In the genomic region with DNA sequence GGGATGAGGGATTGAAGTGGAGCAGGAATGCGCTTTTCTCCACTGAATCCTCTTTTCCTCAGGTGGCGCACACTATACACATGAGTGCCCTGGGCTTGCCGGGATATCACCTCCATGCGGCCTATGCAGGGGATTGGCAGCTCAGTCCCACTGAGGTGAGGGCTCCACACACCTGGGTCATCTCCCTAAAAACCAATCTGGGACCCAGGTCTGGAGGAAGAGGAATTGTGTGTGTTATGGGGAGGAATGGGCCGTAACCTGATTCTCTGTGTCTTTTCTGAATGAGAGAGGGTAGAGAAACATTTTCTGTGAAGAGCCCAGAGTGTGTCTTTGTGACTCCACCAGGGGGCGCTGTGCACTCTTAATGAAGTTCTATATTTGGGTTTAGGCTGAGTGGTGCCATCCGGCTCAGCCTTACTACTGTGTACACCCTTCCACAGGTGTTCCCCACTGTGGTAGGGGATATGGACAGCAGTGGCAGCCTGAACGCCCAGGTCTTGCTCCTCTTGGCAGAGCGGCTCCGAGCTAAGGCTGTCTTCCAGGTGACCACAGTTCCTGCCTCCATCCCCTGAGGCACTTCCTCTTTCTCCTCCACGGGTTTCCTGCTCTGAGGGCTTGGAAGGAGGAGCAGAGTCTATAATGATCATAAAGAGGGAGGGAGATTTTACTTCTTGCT, we compare ENCODE assay signal across 8 cellular contexts. TPM values are rescaled to one million over a fixed set of nuclear protein-coding genes. Genes with fewer than 3 reads are reported as not detected.
DNase-seq lines count a peak whose midpoint lies in the region; ATAC-seq, FAIRE-seq and TF ChIP-seq lines count a peak whose summit lies in the region.

No MANE protein-coding gene starts in this region.

- peak; percentile 88 for FAIRE-seq in endothelial cell of umbilical vein (lab: Jason Lieb, UNC)

- intact Hi-C loops in endothelial cell of umbilical vein (cut with micrococcal nuclease), result loop anchor here (1.0 kb wide), 4 partner anchors 64 to 155 kb away; a partner anchor contains a TSS

- H3K9me3 Mint-ChIP-seq in activated CD8-positive, alpha-beta memory T cell treated with anti-CD3 and anti-CD28 coated beads, Interleukin-2, amount 10 ng/mL, durations not matched to agents 7 days and 5 days (ENCODE audit: low read depth), result no peaks in the 10 kb centered on the region

- H3K4me1 ChIP-seq in HUES64 (ENCODE audit: insufficient read depth, low read length) (peaks cover 18% of the 10 kb centered on the region), endothelial cell of umbilical vein (ENCODE audit: control insufficient read depth, extremely low read depth, insufficient read depth, low read length) (peaks cover 18% of the 10 kb centered on the region)

- TF ChIP-seq CTCF in AG04450 (IDR thresholded peaks at IDR 0.05; ENCODE audit: low read depth, low read length) (peak; percentile 79), endothelial cell of umbilical vein (IDR thresholded peaks at IDR 0.05; ENCODE audit: extremely low read depth in 1 of 2, insufficient read depth in 1 of 2, low read depth in 1 of 2, low read length in 2 of 2) (peak; percentile 76 to 78)

- H3K4me1 Mint-ChIP-seq in activated CD8-positive, alpha-beta memory T cell treated with anti-CD3 and anti-CD28 coated beads, Interleukin-2, amount 10 ng/mL, durations not matched to agents 7 days and 5 days, result peaks cover 30% of the 10 kb centered on the region

- no peak overlapping the region for H3K27ac ChIP-seq in AG04450 (ENCODE audit: low read depth, low read length)
- no peak overlapping the region for H3K27ac ChIP-seq in HUES64 (ENCODE audit: low read depth, low read length)
- H3K27ac ChIP-seq in endothelial cell of umbilical vein (ENCODE audit: insufficient read depth, low read depth, low read length), result peak overlapping the region; percentile 25

- no peaks in the 10 kb centered on the region for H3K27me3 Mint-ChIP-seq in activated CD8-positive, alpha-beta memory T cell treated with anti-CD3 and anti-CD28 coated beads, Interleukin-2, amount 10 ng/mL, durations not matched to agents 7 days and 5 days

- H3K4me3 ChIP-seq in AG04450 (ENCODE audit: low read depth, low read length) (peak overlapping the region; percentile 97; the same call in 1 of the 2 replicates), HUES64 (ENCODE audit: low read length) (peak overlapping the region; percentile 85), endothelial cell of umbilical vein (replicated peaks in 1 of 3; ENCODE audit: insufficient read depth in 1 of 3, low read depth in 1 of 3, low read length in 3 of 3) (peak overlapping the region in 2 of 3 experiments; percentile 29 to 83)

- POLR2A ChIA-PET in AG04450 (lab: Yijun Ruan, JAX), result no interaction called here
- POLR2A ChIA-PET in endothelial cell of umbilical vein (lab: Charles Lee), result no interaction called here

- H4K20me1 ChIP-seq in endothelial cell of umbilical vein (replicated peaks; ENCODE audit: control insufficient read depth, extremely low read depth, insufficient read depth, low read length), result no peaks in the 10 kb centered on the region

- H3K79me2 ChIP-seq in endothelial cell of umbilical vein (ENCODE audit: control insufficient read depth, insufficient read depth, low read length), result no peaks in the 10 kb centered on the region

- H3K27me3 ChIP-seq in AG04450 (ENCODE audit: control insufficient read depth, insufficient read depth, low read length), result no peaks in the 10 kb centered on the region
- no peaks in the 10 kb centered on the region for H3K27me3 ChIP-seq in HUES64 (ENCODE audit: insufficient read depth, low read length)
- H3K27me3 ChIP-seq in endothelial cell of umbilical vein (ENCODE audit: control insufficient read depth in 2 of 2, insufficient read depth in 2 of 2, low read length in 2 of 2), result no peaks in the 10 kb centered on the region

- 58% methylated on average over 10 of the region's 11 CpGs for WGBS in HUES64

- peak overlapping the region; percentile 93 for H3K27ac Mint-ChIP-seq in activated CD8-positive, alpha-beta memory T cell treated with anti-CD3 and anti-CD28 coated beads, Interleukin-2, amount 10 ng/mL, durations not matched to agents 7 days and 5 days

- CTCF ChIA-PET in AG04450 (lab: Charles Lee) (interaction anchor here (0.6 to 8.9 kb wide), 38 partner anchors 8 to 514 kb away, joined by 3 to 197 read pairs (median 6); a partner anchor contains a TSS), endothelial cell of umbilical vein (lab: Charles Lee) (interaction anchor here (0.6 to 6.9 kb wide), 23 partner anchors 8 to 156 kb away, joined by 3 to 156 read pairs (median 5); a partner anchor contains a TSS)
- CTCF ChIA-PET in activated CD8-positive, alpha-beta memory T cell treated with anti-CD3 and anti-CD28 coated beads, Interleukin-2, amount 10 ng/mL, durations not matched to agents 7 days and 5 days (lab: Charles Lee), result interaction anchor here (0.8 to 11.7 kb wide), 18 partner anchors 9 to 173 kb away, joined by 3 to 215 read pairs (median 13); a partner anchor contains a TSS

- no TSS peak for BruUV-seq in endothelial cell of umbilical vein (replicated peaks; lab: Mats Ljungman, UMichigan)

- peak overlapping the region; percentile 80 for H3K4me2 ChIP-seq in endothelial cell of umbilical vein (ENCODE audit: insufficient read depth, low read length)

- H3K9me3 ChIP-seq in AG04450 (ENCODE audit: control insufficient read depth, insufficient read depth, low read length), result no peaks in the 10 kb centered on the region
- no peaks in the 10 kb centered on the region for H3K9me3 ChIP-seq in HUES64 (ENCODE audit: insufficient read depth, low read depth, low read length)
- H3K9me3 ChIP-seq in endothelial cell of umbilical vein (replicated peaks; ENCODE audit: control insufficient read depth, insufficient read depth, low read length), result no peaks in the 10 kb centered on the region

- H3K36me3 Mint-ChIP-seq in activated CD8-positive, alpha-beta memory T cell treated with anti-CD3 and anti-CD28 coated beads, Interleukin-2, amount 10 ng/mL, durations not matched to agents 7 days and 5 days, result peaks cover 3% of the 10 kb centered on the region

- H3K4me3 Mint-ChIP-seq in activated CD8-positive, alpha-beta memory T cell treated with anti-CD3 and anti-CD28 coated beads, Interleukin-2, amount 10 ng/mL, durations not matched to agents 7 days and 5 days, result peak overlapping the region; percentile 95

- peak; percentile 43 for ATAC-seq in GM18909 (IDR thresholded peaks at IDR 0.05; ENCODE audit: poor library complexity, unreplicated experiment)
- peak; percentile 40 for ATAC-seq in activated CD8-positive, alpha-beta memory T cell treated with anti-CD3 and anti-CD28 coated beads, Interleukin-2, amount 10 ng/mL, durations not matched to agents 7 days and 5 days

- TF ChIP-seq POLR2A in endothelial cell of umbilical vein (IDR thresholded peaks at IDR 0.05; ENCODE audit: low read depth, low read length), result peak; percentile 59

- H3K36me3 ChIP-seq in HUES64 (ENCODE audit: insufficient read depth, low read length) (peaks cover 23% of the 10 kb centered on the region), endothelial cell of umbilical vein (ENCODE audit: control insufficient read depth in 2 of 2, extremely low read depth in 1 of 2, insufficient read depth in 2 of 2, low read length in 2 of 2) (peaks cover 10% of the 10 kb centered on the region in 2 experiments)

- dilution Hi-C loops in endothelial cell of umbilical vein (cut with MboI; ENCODE audit: extremely low pct_ligation_motif_present, low sequenced_read_pairs), result no loop called here

- peak overlapping the region; percentile 75 for H2AFZ ChIP-seq in endothelial cell of umbilical vein (ENCODE audit: low read depth, low read length)

- no peak for DNase-seq in AG04450 (ENCODE audit: low read depth, low spot score)
- peak; percentile 83 for DNase-seq in NOMO-1 treated with dmso at 0.1 percent for 144 hours (lab: John Stamatoyannopoulos, UW; ENCODE audit: unreplicated experiment)
- DNase-seq in activated CD8-positive, alpha-beta memory T cell treated with anti-CD3 and anti-CD28 coated beads, Interleukin-2, amount 10 ng/mL, durations not matched to agents 7 days and 5 days, result peak; percentile 92
- DNase-seq in endothelial cell of umbilical vein (ENCODE audit: low read depth, low spot score), result peak; percentile 72
- peak; percentile 44 for DNase-seq in middle frontal gyrus (ENCODE audit: extremely low spot score, low spot score)
- peak; percentile 87 for DNase-seq in stimulated activated CD8-positive, alpha-beta memory T cell treated with anti-CD3 and anti-CD28 coated beads, Interleukin-15, amount 100 ng/mL, for 1 hour (ENCODE audit: low read depth)

- no peaks in the 10 kb centered on the region for H3K9me1 ChIP-seq in endothelial cell of umbilical vein (replicated peaks; ENCODE audit: control insufficient read depth, extremely low read depth, insufficient read depth, low read length)

- H3K9ac ChIP-seq in HUES64 (ENCODE audit: low read depth, low read length), result peak overlapping the region; percentile 65; the same call in 1 of the 2 replicates
- peak overlapping the region; percentile 28 for H3K9ac ChIP-seq in endothelial cell of umbilical vein (replicated peaks; ENCODE audit: extremely low read depth, insufficient read depth, low read length)

RNA-seq across cellular contexts. Expression of a gene that starts 1.5 kb away (rescaled TPM):
- 9.3 and 9.9 TPM in 2 replicates for polyA plus RNA-seq in AG04450 (2011; rRNA removed)
- polyA minus RNA-seq in AG04450 (2011; rRNA and poly(A)+ RNA removed), result 18.7 and 26.7 TPM in 2 replicates
- 10.4 TPM for polyA plus RNA-seq in HUES64 (2013, experiment 1 of 2)
- polyA plus RNA-seq in HUES64 (2013, experiment 2 of 2), result 10.7 TPM
- total RNA-seq in activated CD8-positive, alpha-beta memory T cell treated with anti-CD3 and anti-CD28 coated beads, Interleukin-2, amount 10 ng/mL, durations not matched to agents 7 days and 5 days, result 10 to 100 TPM; 19.4 to 27.6 TPM
- 18.7 TPM in 2 replicates for total RNA-seq in endothelial cell of umbilical vein
- 18.6 and 19.6 TPM in 2 replicates for polyA plus RNA-seq in endothelial cell of umbilical vein
- polyA plus RNA-seq in endothelial cell of umbilical vein (2011; cell fraction: cytosol; rRNA removed), result 19.4 and 20.2 TPM in 2 replicates
- 31.0 and 35.5 TPM in 2 replicates for polyA plus RNA-seq in endothelial cell of umbilical vein (2011; cell fraction: nucleus; rRNA removed)
- 13.7 and 16.6 TPM in 2 replicates for polyA plus RNA-seq in endothelial cell of umbilical vein (2012)
- polyA minus RNA-seq in endothelial cell of umbilical vein, result 30.8 and 38.6 TPM in 2 replicates
- 10.9 TPM for polyA minus RNA-seq in endothelial cell of umbilical vein (2011; cell fraction: cytosol; rRNA and poly(A)+ RNA removed)
- polyA minus RNA-seq in endothelial cell of umbilical vein (2011; cell fraction: nucleus; rRNA and poly(A)+ RNA removed), result 12.7 and 27.4 TPM in 2 replicates

RNA-seq across cellular contexts. Expression of a gene that starts 3.9 kb away (rescaled TPM):
- polyA plus RNA-seq in AG04450 (2011; rRNA removed) (not detected in 2 replicates), endothelial cell of umbilical vein (not detected in 2 replicates)
- not detected in 2 replicates for polyA minus RNA-seq in AG04450 (2011; rRNA and poly(A)+ RNA removed)
- 19.6 TPM for polyA plus RNA-seq in HUES64 (2013, experiment 1 of 2)
- 33.2 TPM for polyA plus RNA-seq in HUES64 (2013, experiment 2 of 2)
- total RNA-seq in activated CD8-positive, alpha-beta memory T cell treated with anti-CD3 and anti-CD28 coated beads, Interleukin-2, amount 10 ng/mL, durations not matched to agents 7 days and 5 days, result not detected
- not detected in 2 replicates for total RNA-seq in endothelial cell of umbilical vein
- not detected in 2 replicates for polyA plus RNA-seq in endothelial cell of umbilical vein (2011; cell fraction: cytosol; rRNA removed)
- polyA plus RNA-seq in endothelial cell of umbilical vein (2011; cell fraction: nucleus; rRNA removed), result not detected in 2 replicates
- polyA plus RNA-seq in endothelial cell of umbilical vein (2012), result 0.84 TPM in 1 of 2 replicates, not detected in the other
- polyA minus RNA-seq in endothelial cell of umbilical vein, result not detected in 2 replicates
- polyA minus RNA-seq in endothelial cell of umbilical vein (2011; cell fraction: cytosol; rRNA and poly(A)+ RNA removed), result not detected
- not detected in 2 replicates for polyA minus RNA-seq in endothelial cell of umbilical vein (2011; cell fraction: nucleus; rRNA and poly(A)+ RNA removed)

RNA-seq across cellular contexts. Expression of a gene that starts 10.7 kb away (rescaled TPM):
- polyA plus RNA-seq in AG04450 (2011; rRNA removed) (not detected in 2 replicates), endothelial cell of umbilical vein (not detected in 2 replicates)
- not detected in 2 replicates for polyA minus RNA-seq in AG04450 (2011; rRNA and poly(A)+ RNA removed)
- polyA plus RNA-seq in HUES64 (2013, experiment 1 of 2), result not detected
- not detected for polyA plus RNA-seq in HUES64 (2013, experiment 2 of 2)
- total RNA-seq in activated CD8-positive, alpha-beta memory T cell treated with anti-CD3 and anti-CD28 coated beads, Interleukin-2, amount 10 ng/mL, durations not matched to agents 7 days and 5 days, result not detected
- total RNA-seq in endothelial cell of umbilical vein, result not detected in 2 replicates
- polyA plus RNA-seq in endothelial cell of umbilical vein (2011; cell fraction: cytosol; rRNA removed), result not detected in 2 replicates
- polyA plus RNA-seq in endothelial cell of umbilical vein (2011; cell fraction: nucleus; rRNA removed), result not detected in 2 replicates
- 0.23 and 0.55 TPM in 2 replicates for polyA plus RNA-seq in endothelial cell of umbilical vein (2012)
- not detected in 2 replicates for polyA minus RNA-seq in endothelial cell of umbilical vein
- polyA minus RNA-seq in endothelial cell of umbilical vein (2011; cell fraction: cytosol; rRNA and poly(A)+ RNA removed), result not detected
- not detected in 2 replicates for polyA minus RNA-seq in endothelial cell of umbilical vein (2011; cell fraction: nucleus; rRNA and poly(A)+ RNA removed)

RNA-seq across cellular contexts. Expression of a gene that starts 12.2 kb away (rescaled TPM):
- polyA plus RNA-seq in AG04450 (2011; rRNA removed) (0.37 and 0.66 TPM in 2 replicates), endothelial cell of umbilical vein (1.1 and 1.3 TPM in 2 replicates)
- polyA minus RNA-seq in AG04450 (2011; rRNA and poly(A)+ RNA removed), result 0.83 TPM in 1 of 2 replicates, not detected in the other
- polyA plus RNA-seq in HUES64 (2013, experiment 1 of 2), result 1.1 TPM
- 0.89 TPM for polyA plus RNA-seq in HUES64 (2013, experiment 2 of 2)
- total RNA-seq in activated CD8-positive, alpha-beta memory T cell treated with anti-CD3 and anti-CD28 coated beads, Interleukin-2, amount 10 ng/mL, durations not matched to agents 7 days and 5 days, result 1 to 10 TPM; 1.1 to 5.8 TPM
- total RNA-seq in endothelial cell of umbilical vein, result 1.6 and 2.2 TPM in 2 replicates
- 0.57 and 0.63 TPM in 2 replicates for polyA plus RNA-seq in endothelial cell of umbilical vein (2011; cell fraction: cytosol; rRNA removed)
- 1.9 and 2.4 TPM in 2 replicates for polyA plus RNA-seq in endothelial cell of umbilical vein (2011; cell fraction: nucleus; rRNA removed)
- 0.60 TPM in 1 of 2 replicates, not detected in the other for polyA plus RNA-seq in endothelial cell of umbilical vein (2012)
- polyA minus RNA-seq in endothelial cell of umbilical vein, result 0.93 TPM in 1 of 2 replicates, not detected in the other
- polyA minus RNA-seq in endothelial cell of umbilical vein (2011; cell fraction: cytosol; rRNA and poly(A)+ RNA removed), result not detected
- polyA minus RNA-seq in endothelial cell of umbilical vein (2011; cell fraction: nucleus; rRNA and poly(A)+ RNA removed), result 1.5 TPM in 1 of 2 replicates, not detected in the other

RNA-seq across cellular contexts. Expression of a gene that starts 25.2 kb away (rescaled TPM):
- 150 and 155 TPM in 2 replicates for polyA plus RNA-seq in AG04450 (2011; rRNA removed)
- 191 and 223 TPM in 2 replicates for polyA minus RNA-seq in AG04450 (2011; rRNA and poly(A)+ RNA removed)
- 72.0 TPM for polyA plus RNA-seq in HUES64 (2013, experiment 1 of 2)
- 79.8 TPM for polyA plus RNA-seq in HUES64 (2013, experiment 2 of 2)
- 10 to 100 TPM; 69.4 to 83.9 TPM for total RNA-seq in activated CD8-positive, alpha-beta memory T cell treated with anti-CD3 and anti-CD28 coated beads, Interleukin-2, amount 10 ng/mL, durations not matched to agents 7 days and 5 days
- 95.1 and 99.7 TPM in 2 replicates for total RNA-seq in endothelial cell of umbilical vein
- 101 and 130 TPM in 2 replicates for polyA plus RNA-seq in endothelial cell of umbilical vein
- 119 and 125 TPM in 2 replicates for polyA plus RNA-seq in endothelial cell of umbilical vein (2011; cell fraction: cytosol; rRNA removed)
- 133 and 144 TPM in 2 replicates for polyA plus RNA-seq in endothelial cell of umbilical vein (2011; cell fraction: nucleus; rRNA removed)
- 97.3 and 104 TPM in 2 replicates for polyA plus RNA-seq in endothelial cell of umbilical vein (2012)
- polyA minus RNA-seq in endothelial cell of umbilical vein, result 209 and 223 TPM in 2 replicates
- polyA minus RNA-seq in endothelial cell of umbilical vein (2011; cell fraction: cytosol; rRNA and poly(A)+ RNA removed), result 114 TPM
- 68.0 and 89.1 TPM in 2 replicates for polyA minus RNA-seq in endothelial cell of umbilical vein (2011; cell fraction: nucleus; rRNA and poly(A)+ RNA removed)
